In the genomic region with DNA sequence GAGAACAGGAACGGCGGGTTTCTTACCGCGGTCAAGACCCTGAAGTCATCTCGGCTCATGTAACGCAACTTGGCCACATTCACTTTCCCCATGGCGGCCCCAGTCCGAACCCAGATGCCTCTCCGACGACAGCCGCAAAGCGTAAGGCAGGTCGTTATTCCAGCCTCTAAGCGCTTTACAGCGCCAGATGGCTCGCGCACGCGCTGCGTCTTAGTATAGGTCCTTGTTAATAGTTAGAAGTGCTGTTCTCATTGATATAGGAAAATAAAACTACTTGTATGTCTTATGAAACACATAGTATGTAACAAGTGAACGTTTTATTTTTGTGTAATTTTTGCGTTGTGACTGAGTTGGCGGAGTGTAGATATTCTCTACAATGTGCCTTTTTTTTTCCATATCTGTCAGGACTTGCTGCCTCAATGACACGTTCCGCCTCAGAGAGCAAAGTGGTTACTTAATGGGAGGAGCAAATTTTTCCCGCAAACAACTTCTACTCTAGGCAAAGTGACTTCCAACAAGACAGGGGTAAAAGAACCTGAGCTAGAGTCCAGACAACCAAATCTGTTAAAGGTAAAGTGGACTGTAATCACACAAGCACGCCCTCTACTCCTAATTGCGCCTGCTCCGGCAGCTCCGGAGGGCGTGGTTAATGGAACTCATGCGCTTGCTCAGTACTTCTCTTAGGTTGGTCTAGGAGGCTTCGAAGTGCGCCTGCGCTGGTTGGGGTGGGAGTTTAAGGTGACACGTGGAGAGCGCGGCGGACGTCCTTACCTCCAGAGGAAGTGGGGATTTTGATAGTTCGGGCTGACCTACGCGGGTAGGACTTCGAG, we compare ENCODE assay signal across 8 cellular contexts. TPM values are rescaled to one million over a fixed set of nuclear protein-coding genes. Genes with fewer than 3 reads are reported as not detected.
DNase-seq lines count a peak whose midpoint lies in the region; ATAC-seq and TF ChIP-seq lines count a peak whose summit lies in the region.

Gene RIOK2, minus strand, starts transcription at position 148 of the 830 bp plus-strand sequence. Its CDS starts 56 bp downstream, at position 92.

- H2AFZ ChIP-seq in SU-DHL-6 (ENCODE audit: low read depth, low read length, severe bottlenecking): peak within 1 kb of the TSS; percentile 82

- ATAC-seq in HG02678 (IDR thresholded peaks at IDR 0.05; ENCODE audit: unreplicated experiment): peak; percentile 88
- peak; percentile 93 for ATAC-seq in activated naive CD8-positive, alpha-beta T cell treated with anti-CD3 and anti-CD28 coated beads, Interleukin-2, amount 10 ng/mL, durations not matched to agents 7 days and 5 days (ENCODE audit: low read depth)
- ATAC-seq in Right ventricle myocardium inferior: peak; percentile 97

- no peaks in the 10 kb centered on the region for H3K9me2 ChIP-seq in SU-DHL-6 (replicated peaks; ENCODE audit: insufficient read depth, low read length)

- H3K9ac ChIP-seq in SU-DHL-6 (ENCODE audit: low read length): peak within 1 kb of the TSS; percentile 79

- H3F3A ChIP-seq in SU-DHL-6 (ENCODE audit: insufficient read depth): peaks cover 3% of the 10 kb centered on the region

- peaks cover 7% of the 10 kb centered on the region for H3K4me1 ChIP-seq in ovary (ENCODE audit: insufficient read depth)
- peaks cover 16 to 19% of the 10 kb centered on the region in 2 donors for H3K4me1 ChIP-seq in thyroid gland

- TF ChIP-seq POLR2A in GM10847 (IDR thresholded peaks at IDR 0.05; ENCODE audit: extremely low read depth, insufficient read length) (peak; percentile 81), ovary (IDR thresholded peaks at IDR 0.05) (peak; percentile 23), thyroid gland (IDR thresholded peaks at IDR 0.05) (peak in 1 of 2 donors; percentile 64)

- TF ChIP-seq EP300 in ovary (IDR thresholded peaks at IDR 0.05): no peak

- TF ChIP-seq CTCF in SU-DHL-6 (IDR thresholded peaks at IDR 0.05; ENCODE audit: insufficient read depth, low read length, poor library complexity, severe bottlenecking) (no peak), ovary (IDR thresholded peaks at IDR 0.05) (no peak), thyroid gland (IDR thresholded peaks at IDR 0.05) (peak in 1 of 6 experiments; percentile 26)

- H3K36me3 ChIP-seq in SU-DHL-6 (ENCODE audit: low read length): peaks cover 12% of the 10 kb centered on the region
- no peaks in the 10 kb centered on the region for H3K36me3 ChIP-seq in ovary
- H3K36me3 ChIP-seq in thyroid gland: peaks cover 7 to 9% of the 10 kb centered on the region in 2 donors

- peak within 1 kb of the TSS; percentile 77 for H3K4me2 ChIP-seq in SU-DHL-6 (ENCODE audit: low read depth, low read length, poor library complexity, severe bottlenecking)

- POLR2A ChIA-PET in activated naive CD8-positive, alpha-beta T cell treated with anti-CD3 and anti-CD28 coated beads, Interleukin-2, amount 10 ng/mL, durations not matched to agents 7 days and 5 days (lab: Charles Lee): interaction anchor here (0.7 to 0.9 kb wide), 2 partner anchors 520 to 1745 kb away, joined by 3 read pairs; partner anchors contain the start of gene CHD1

- peak within 1 kb of the TSS; percentile 87 for H3K4me3 ChIP-seq in SU-DHL-6 (ENCODE audit: insufficient read depth, low read length, poor library complexity, severe bottlenecking)
- peak within 1 kb of the TSS; percentile 70 for H3K4me3 ChIP-seq in ovary
- peak within 1 kb of the TSS; percentile 30 to 100 (median 61) for H3K4me3 ChIP-seq in thyroid gland (replicated peaks in 1 of 3)

- H3K4me1 Mint-ChIP-seq in activated naive CD8-positive, alpha-beta T cell treated with anti-CD3 and anti-CD28 coated beads, Interleukin-2, amount 10 ng/mL, durations not matched to agents 7 days and 5 days: peaks cover 24% of the 10 kb centered on the region

- 0 to 1% (median 0%) methylated on average over 44 of the region's 44 CpGs for WGBS in ovary, 3 donors
- WGBS in thyroid gland, 2 donors: 0 to 1% methylated on average over 37 to 44 of the region's 44 CpGs

- H3K27me3 ChIP-seq in SU-DHL-6 (ENCODE audit: low read length) (no peaks in the 10 kb centered on the region), ovary (no peaks in the 10 kb centered on the region), thyroid gland (no peaks in the 10 kb centered on the region)

- intact Hi-C loops in Right ventricle myocardium inferior (cut with DNase I) (loop anchor here (5.0 kb wide), 1 partner anchor 1589 kb away; the partner anchor contains the start of gene RGMB), ovary (cut with DNase I) (no loop called here), thyroid gland (cut with DNase I) (loop anchor here (5.0 kb wide), 1 partner anchor 1589 kb away; the partner anchor contains the start of gene RGMB)

- peaks cover 29% of the 10 kb centered on the region for H3K79me2 ChIP-seq in SU-DHL-6 (ENCODE audit: insufficient read depth, low read length)

- no peaks in the 10 kb centered on the region for H4K20me1 ChIP-seq in SU-DHL-6 (ENCODE audit: low read depth, low read length)

- H3K27ac Mint-ChIP-seq in activated naive CD8-positive, alpha-beta T cell treated with anti-CD3 and anti-CD28 coated beads, Interleukin-2, amount 10 ng/mL, durations not matched to agents 7 days and 5 days: peak within 1 kb of the TSS; percentile 99

- H3K9me3 ChIP-seq in SU-DHL-6 (ENCODE audit: insufficient read depth, low read length) (no peaks in the 10 kb centered on the region), ovary (no peaks in the 10 kb centered on the region), thyroid gland (no peaks in the 10 kb centered on the region)

- peaks cover 5% of the 10 kb centered on the region for H3K9me3 Mint-ChIP-seq in activated naive CD8-positive, alpha-beta T cell treated with anti-CD3 and anti-CD28 coated beads, Interleukin-2, amount 10 ng/mL, durations not matched to agents 7 days and 5 days

- no peaks in the 10 kb centered on the region for H3K27me3 Mint-ChIP-seq in activated naive CD8-positive, alpha-beta T cell treated with anti-CD3 and anti-CD28 coated beads, Interleukin-2, amount 10 ng/mL, durations not matched to agents 7 days and 5 days

- H3K36me3 Mint-ChIP-seq in activated naive CD8-positive, alpha-beta T cell treated with anti-CD3 and anti-CD28 coated beads, Interleukin-2, amount 10 ng/mL, durations not matched to agents 7 days and 5 days: peaks cover 20% of the 10 kb centered on the region

- peak within 1 kb of the TSS; percentile 94 for H3K4me3 Mint-ChIP-seq in activated naive CD8-positive, alpha-beta T cell treated with anti-CD3 and anti-CD28 coated beads, Interleukin-2, amount 10 ng/mL, durations not matched to agents 7 days and 5 days

- H3K27ac ChIP-seq in SU-DHL-6 (ENCODE audit: low read depth, low read length) (peak within 1 kb of the TSS; percentile 90), ovary (peak within 1 kb of the TSS; percentile 43 to 81), thyroid gland (peak within 1 kb of the TSS; percentile 73 to 91 (median 90))

- DNase-seq in NCI-H128 (lab: John Stamatoyannopoulos, UW; ENCODE audit: unreplicated experiment) (peak; percentile 85), Right ventricle myocardium inferior (ENCODE audit: missing footprints) (peak; percentile 98), ovary (peak; percentile 90 to 93 (median 92)), thyroid gland (peak; percentile 94 to 96)
- peak; percentile 88 for DNase-seq in activated naive CD8-positive, alpha-beta T cell treated with anti-CD3 and anti-CD28 coated beads, Interleukin-2, amount 10 ng/mL, durations not matched to agents 7 days and 5 days

RNA-seq across cellular contexts. Expression of gene RIOK2, which starts in this region (rescaled TPM):
- total RNA-seq in activated naive CD8-positive, alpha-beta T cell treated with anti-CD3 and anti-CD28 coated beads, Interleukin-2, amount 10 ng/mL, durations not matched to agents 7 days and 5 days: 10 to 100 TPM; 23.6 to 28.1 TPM
- total RNA-seq in Right ventricle myocardium inferior: 18.3 TPM
- total RNA-seq in ovary: 10 to 100 TPM; 12.9 to 32.1 (median 23.1) TPM
- polyA plus RNA-seq in ovary: 10 to 100 TPM; 10.9 to 12.4 TPM
- total RNA-seq in thyroid gland: 10 to 100 TPM; 11.0 to 19.2 (median 15.9) TPM

Comparison
In these comparisons a context has a peak if more than half of its experiments do, and no peak if none do; other contexts are left out.
1. Peak in every context shown above with its lines: DNase-seq, ATAC-seq, H3K4me3 ChIP-seq and H3K27ac ChIP-seq.
2. intact Hi-C loops: an anchor here in Right ventricle myocardium inferior (5.0 kb wide) and thyroid gland (5.0 kb wide); none called in ovary.